Comparison of ENCODE assay signal across 1 cellular context in genomic region chr2:101173707-101174295, GRCh38.
A peak's percentile ranks its signal among the peaks of the same experiment; 100 is the strongest.
TF ChIP-seq lines count a peak whose summit lies in the region.

No MANE protein-coding gene starts in this region.

TF ChIP-seq in HepG2, 621 proteins besides CTCF, POLR2A, EP300 and RAD21 (continued from another document and continues in another):
- TF ChIP-seq CEBPZ (IDR thresholded peaks at IDR 0.05; ENCODE audit: low read length): no peak
- no peak for TF ChIP-seq BATF2 (CRISPR knock-in tag; IDR thresholded peaks at IDR 0.05)
- no peak for TF ChIP-seq ZNF34 (CRISPR knock-in tag; IDR thresholded peaks at IDR 0.05; ENCODE audit: borderline replicate concordance)
- no peak for TF ChIP-seq MZF1 (CRISPR knock-in tag; IDR thresholded peaks at IDR 0.05; ENCODE audit: borderline replicate concordance)
- TF ChIP-seq ZNF318 (CRISPR knock-in tag; IDR thresholded peaks at IDR 0.05): no peak
- TF ChIP-seq ETV5 (CRISPR knock-in tag; IDR thresholded peaks at IDR 0.05; ENCODE audit: borderline replicate concordance): peak; percentile 37; the same call in 1 of the 2 replicates
- no peak for TF ChIP-seq ARNT2 (CRISPR knock-in tag; IDR thresholded peaks at IDR 0.05; ENCODE audit: low read depth)
- TF ChIP-seq, protein P1, sequence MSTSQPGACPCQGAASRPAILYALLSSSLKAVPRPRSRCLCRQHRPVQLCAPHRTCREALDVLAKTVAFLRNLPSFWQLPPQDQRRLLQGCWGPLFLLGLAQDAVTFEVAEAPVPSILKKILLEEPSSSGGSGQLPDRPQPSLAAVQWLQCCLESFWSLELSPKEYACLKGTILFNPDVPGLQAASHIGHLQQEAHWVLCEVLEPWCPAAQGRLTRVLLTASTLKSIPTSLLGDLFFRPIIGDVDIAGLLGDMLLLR (CRISPR knock-in tag; IDR thresholded peaks at IDR 0.05): no peak
- no peak for TF ChIP-seq CREBL2 (CRISPR knock-in tag; IDR thresholded peaks at IDR 0.05; ENCODE audit: borderline replicate concordance)
- no peak for TF ChIP-seq ZNF543 (CRISPR knock-in tag; IDR thresholded peaks at IDR 0.05)
- TF ChIP-seq, protein P2, sequence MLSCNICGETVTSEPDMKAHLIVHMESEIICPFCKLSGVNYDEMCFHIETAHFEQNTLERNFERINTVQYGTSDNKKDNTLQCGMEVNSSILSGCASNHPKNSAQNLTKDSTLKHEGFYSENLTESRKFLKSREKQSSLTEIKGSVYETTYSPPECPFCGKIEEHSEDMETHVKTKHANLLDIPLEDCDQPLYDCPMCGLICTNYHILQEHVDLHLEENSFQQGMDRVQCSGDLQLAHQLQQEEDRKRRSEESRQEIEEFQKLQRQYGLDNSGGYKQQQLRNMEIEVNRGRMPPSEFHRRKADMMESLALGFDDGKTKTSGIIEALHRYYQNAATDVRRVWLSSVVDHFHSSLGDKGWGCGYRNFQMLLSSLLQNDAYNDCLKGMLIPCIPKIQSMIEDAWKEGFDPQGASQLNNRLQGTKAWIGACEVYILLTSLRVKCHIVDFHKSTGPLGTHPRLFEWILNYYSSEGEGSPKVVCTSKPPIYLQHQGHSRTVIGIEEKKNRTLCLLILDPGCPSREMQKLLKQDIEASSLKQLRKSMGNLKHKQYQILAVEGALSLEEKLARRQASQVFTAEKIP (CRISPR knock-in tag; IDR thresholded peaks at IDR 0.05; ENCODE audit: borderline replicate concordance): no peak
- no peak for TF ChIP-seq KLF15 (CRISPR knock-in tag; IDR thresholded peaks at IDR 0.05; ENCODE audit: borderline replicate concordance)
- TF ChIP-seq ELF3 (CRISPR knock-in tag; IDR thresholded peaks at IDR 0.05): peak; percentile 57; the same call in 1 of the 2 replicates
- TF ChIP-seq ZBTB42 (CRISPR knock-in tag; IDR thresholded peaks at IDR 0.05): no peak
- TF ChIP-seq TBX2 (CRISPR knock-in tag; IDR thresholded peaks at IDR 0.05; ENCODE audit: borderline replicate concordance): no peak
- no peak for TF ChIP-seq ZNF20 (CRISPR knock-in tag; IDR thresholded peaks at IDR 0.05)
- no peak for TF ChIP-seq ZZZ3 (CRISPR knock-in tag; IDR thresholded peaks at IDR 0.05; ENCODE audit: borderline replicate concordance)
- no peak for TF ChIP-seq HNF4A (CRISPR knock-in tag; IDR thresholded peaks at IDR 0.05)
- no peak for TF ChIP-seq EED (CRISPR knock-in tag; IDR thresholded peaks at IDR 0.05)
- no peak for TF ChIP-seq CENPT (CRISPR knock-in tag; IDR thresholded peaks at IDR 0.05; ENCODE audit: low read depth)
- TF ChIP-seq ZNF552 (CRISPR knock-in tag; IDR thresholded peaks at IDR 0.05; ENCODE audit: borderline replicate concordance): no peak
- no peak for TF ChIP-seq TEAD2 (CRISPR knock-in tag; IDR thresholded peaks at IDR 0.05)
- TF ChIP-seq, protein P3, sequence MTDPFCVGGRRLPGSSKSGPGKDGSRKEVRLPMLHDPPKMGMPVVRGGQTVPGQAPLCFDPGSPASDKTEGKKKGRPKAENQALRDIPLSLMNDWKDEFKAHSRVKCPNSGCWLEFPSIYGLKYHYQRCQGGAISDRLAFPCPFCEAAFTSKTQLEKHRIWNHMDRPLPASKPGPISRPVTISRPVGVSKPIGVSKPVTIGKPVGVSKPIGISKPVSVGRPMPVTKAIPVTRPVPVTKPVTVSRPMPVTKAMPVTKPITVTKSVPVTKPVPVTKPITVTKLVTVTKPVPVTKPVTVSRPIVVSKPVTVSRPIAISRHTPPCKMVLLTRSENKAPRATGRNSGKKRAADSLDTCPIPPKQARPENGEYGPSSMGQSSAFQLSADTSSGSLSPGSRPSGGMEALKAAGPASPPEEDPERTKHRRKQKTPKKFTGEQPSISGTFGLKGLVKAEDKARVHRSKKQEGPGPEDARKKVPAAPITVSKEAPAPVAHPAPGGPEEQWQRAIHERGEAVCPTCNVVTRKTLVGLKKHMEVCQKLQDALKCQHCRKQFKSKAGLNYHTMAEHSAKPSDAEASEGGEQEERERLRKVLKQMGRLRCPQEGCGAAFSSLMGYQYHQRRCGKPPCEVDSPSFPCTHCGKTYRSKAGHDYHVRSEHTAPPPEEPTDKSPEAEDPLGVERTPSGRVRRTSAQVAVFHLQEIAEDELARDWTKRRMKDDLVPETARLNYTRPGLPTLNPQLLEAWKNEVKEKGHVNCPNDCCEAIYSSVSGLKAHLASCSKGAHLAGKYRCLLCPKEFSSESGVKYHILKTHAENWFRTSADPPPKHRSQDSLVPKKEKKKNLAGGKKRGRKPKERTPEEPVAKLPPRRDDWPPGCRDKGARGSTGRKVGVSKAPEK (CRISPR knock-in tag; IDR thresholded peaks at IDR 0.05; ENCODE audit: borderline replicate concordance): no peak
- no peak for TF ChIP-seq ZNF33B (CRISPR knock-in tag; IDR thresholded peaks at IDR 0.05)
- TF ChIP-seq TCF7 (IDR thresholded peaks at IDR 0.05; ENCODE audit: low read depth): no peak
- TF ChIP-seq, protein P4, sequence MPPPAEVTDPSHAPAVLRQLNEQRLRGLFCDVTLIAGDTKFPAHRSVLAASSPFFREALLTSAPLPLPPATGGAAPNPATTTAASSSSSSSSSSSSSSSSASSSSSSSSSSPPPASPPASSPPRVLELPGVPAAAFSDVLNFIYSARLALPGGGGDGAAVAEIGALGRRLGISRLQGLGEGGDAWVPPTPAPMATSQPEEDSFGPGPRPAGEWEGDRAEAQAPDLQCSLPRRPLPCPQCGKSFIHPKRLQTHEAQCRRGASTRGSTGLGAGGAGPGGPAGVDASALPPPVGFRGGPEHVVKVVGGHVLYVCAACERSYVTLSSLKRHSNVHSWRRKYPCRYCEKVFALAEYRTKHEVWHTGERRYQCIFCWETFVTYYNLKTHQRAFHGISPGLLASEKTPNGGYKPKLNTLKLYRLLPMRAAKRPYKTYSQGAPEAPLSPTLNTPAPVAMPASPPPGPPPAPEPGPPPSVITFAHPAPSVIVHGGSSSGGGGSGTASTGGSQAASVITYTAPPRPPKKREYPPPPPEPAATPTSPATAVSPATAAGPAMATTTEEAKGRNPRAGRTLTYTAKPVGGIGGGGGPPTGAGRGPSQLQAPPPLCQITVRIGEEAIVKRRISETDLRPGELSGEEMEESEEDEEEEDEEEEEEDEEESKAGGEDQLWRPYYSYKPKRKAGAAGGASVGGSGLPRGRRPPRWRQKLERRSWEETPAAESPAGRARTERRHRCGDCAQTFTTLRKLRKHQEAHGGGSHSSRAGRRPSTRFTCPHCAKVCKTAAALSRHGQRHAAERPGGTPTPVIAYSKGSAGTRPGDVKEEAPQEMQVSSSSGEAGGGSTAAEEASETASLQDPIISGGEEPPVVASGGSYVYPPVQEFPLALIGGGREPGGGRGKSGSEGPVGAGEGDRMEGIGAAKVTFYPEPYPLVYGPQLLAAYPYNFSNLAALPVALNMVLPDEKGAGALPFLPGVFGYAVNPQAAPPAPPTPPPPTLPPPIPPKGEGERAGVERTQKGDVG (CRISPR knock-in tag; IDR thresholded peaks at IDR 0.05; ENCODE audit: borderline replicate concordance): no peak
- no peak for TF ChIP-seq JUN (CRISPR knock-in tag; IDR thresholded peaks at IDR 0.05)
- no peak for TF ChIP-seq SMAD3 (CRISPR knock-in tag; IDR thresholded peaks at IDR 0.05)
- TF ChIP-seq, protein P5, sequence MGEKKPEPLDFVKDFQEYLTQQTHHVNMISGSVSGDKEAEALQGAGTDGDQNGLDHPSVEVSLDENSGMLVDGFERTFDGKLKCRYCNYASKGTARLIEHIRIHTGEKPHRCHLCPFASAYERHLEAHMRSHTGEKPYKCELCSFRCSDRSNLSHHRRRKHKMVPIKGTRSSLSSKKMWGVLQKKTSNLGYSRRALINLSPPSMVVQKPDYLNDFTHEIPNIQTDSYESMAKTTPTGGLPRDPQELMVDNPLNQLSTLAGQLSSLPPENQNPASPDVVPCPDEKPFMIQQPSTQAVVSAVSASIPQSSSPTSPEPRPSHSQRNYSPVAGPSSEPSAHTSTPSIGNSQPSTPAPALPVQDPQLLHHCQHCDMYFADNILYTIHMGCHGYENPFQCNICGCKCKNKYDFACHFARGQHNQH (CRISPR knock-in tag; IDR thresholded peaks at IDR 0.05): no peak
- TF ChIP-seq, protein P6, sequence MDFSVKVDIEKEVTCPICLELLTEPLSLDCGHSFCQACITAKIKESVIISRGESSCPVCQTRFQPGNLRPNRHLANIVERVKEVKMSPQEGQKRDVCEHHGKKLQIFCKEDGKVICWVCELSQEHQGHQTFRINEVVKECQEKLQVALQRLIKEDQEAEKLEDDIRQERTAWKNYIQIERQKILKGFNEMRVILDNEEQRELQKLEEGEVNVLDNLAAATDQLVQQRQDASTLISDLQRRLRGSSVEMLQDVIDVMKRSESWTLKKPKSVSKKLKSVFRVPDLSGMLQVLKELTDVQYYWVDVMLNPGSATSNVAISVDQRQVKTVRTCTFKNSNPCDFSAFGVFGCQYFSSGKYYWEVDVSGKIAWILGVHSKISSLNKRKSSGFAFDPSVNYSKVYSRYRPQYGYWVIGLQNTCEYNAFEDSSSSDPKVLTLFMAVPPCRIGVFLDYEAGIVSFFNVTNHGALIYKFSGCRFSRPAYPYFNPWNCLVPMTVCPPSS (IDR thresholded peaks at IDR 0.05): no peak
